In the genomic region with DNA sequence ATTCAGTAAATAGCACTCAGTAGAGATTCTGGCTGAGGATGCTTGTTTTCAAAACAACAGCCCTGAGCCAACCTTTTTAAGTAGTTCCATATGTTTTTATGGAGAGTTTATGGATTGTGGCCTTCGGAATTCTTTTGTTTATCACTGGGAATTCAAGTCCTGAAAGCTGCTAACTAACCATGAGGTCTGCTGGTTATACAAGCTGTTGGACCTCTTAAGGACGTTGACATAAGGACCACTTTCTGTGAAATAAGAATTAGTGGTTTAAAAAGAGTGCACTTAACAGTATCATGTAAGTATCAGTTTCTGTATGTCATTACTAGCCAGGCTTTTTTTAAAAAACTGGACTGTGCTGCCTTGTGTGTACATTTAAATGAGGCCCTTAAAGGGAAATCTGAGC, we compare ENCODE assay signal across 9 cellular contexts.
DNase-seq lines count a peak whose midpoint lies in the region; ATAC-seq, FAIRE-seq and TF ChIP-seq lines count a peak whose summit lies in the region.
"Had no signal": no experiment of that assay in that cellular context is flagged by ENCODE, and none has a peak within 500 bp of the region (broad histone marks: within the 10 kb centered on the region; RNA-seq: fewer than 3 reads in every experiment).

No MANE protein-coding gene starts in this region.

- H3K9ac ChIP-seq in DND-41 (ENCODE audit: low read depth, low read length) = no peak overlapping the region
- H3K9ac ChIP-seq in endothelial cell of umbilical vein (replicated peaks; ENCODE audit: extremely low read depth, insufficient read depth, low read length) = no peak overlapping the region
- H3K9ac ChIP-seq in HepG2 (ENCODE audit: insufficient read depth, low read depth, low read length) = no peak overlapping the region
- H3K9ac ChIP-seq: parathyroid adenoma had no signal

- no peaks in the 10 kb centered on the region for H3K27me3 ChIP-seq in DND-41 (ENCODE audit: insufficient read depth, low read length, poor library complexity)
- no peaks in the 10 kb centered on the region for H3K27me3 ChIP-seq in endothelial cell of umbilical vein (ENCODE audit: control insufficient read depth in 2 of 2, insufficient read depth in 2 of 2, low read length in 2 of 2)
- H3K27me3 ChIP-seq in spleen (replicated peaks in 1 of 7) = no peaks in the 10 kb centered on the region
- no peaks in the 10 kb centered on the region for H3K27me3 ChIP-seq in HepG2 (ENCODE audit: control insufficient read depth in 1 of 2, insufficient read depth in 2 of 2, low read length in 2 of 2)

- CTCF ChIA-PET in endothelial cell of umbilical vein (lab: Charles Lee) = interaction anchor here (1.8 to 2.2 kb wide), 4 partner anchors 13 to 62 kb away, joined by 9 to 23 read pairs (median 14); no protein-coding TSS in a partner anchor
- CTCF ChIA-PET in HepG2 (lab: Yijun Ruan, JAX; ENCODE audit: low intra/inter-chr PET ratio, low total read pairs) = no interaction called here

- H3K79me2 ChIP-seq in DND-41 (ENCODE audit: insufficient read depth, low read length) = no peaks in the 10 kb centered on the region
- H3K79me2 ChIP-seq in endothelial cell of umbilical vein (ENCODE audit: control insufficient read depth, insufficient read depth, low read length) = no peaks in the 10 kb centered on the region
- H3K79me2 ChIP-seq in HepG2 (ENCODE audit: insufficient read depth, low read length) = no peaks in the 10 kb centered on the region
- H3K79me2 ChIP-seq: parathyroid adenoma had no signal

- H3K36me3 ChIP-seq in DND-41 (ENCODE audit: insufficient read depth, low read length) (no peaks in the 10 kb centered on the region), endothelial cell of umbilical vein (ENCODE audit: control insufficient read depth in 2 of 2, extremely low read depth in 1 of 2, insufficient read depth in 2 of 2, low read length in 2 of 2) (no peaks in the 10 kb centered on the region), spleen (no peaks in the 10 kb centered on the region), HepG2 (replicated peaks in 1 of 2; ENCODE audit: control insufficient read depth in 1 of 2, insufficient read depth in 2 of 2, low read length in 2 of 2) (no peaks in the 10 kb centered on the region)

- no peak overlapping the region for H3K27ac ChIP-seq in DND-41 (ENCODE audit: low read length)
- peak overlapping the region; percentile 92 for H3K27ac ChIP-seq in endothelial cell of umbilical vein (ENCODE audit: insufficient read depth, low read depth, low read length)
- H3K27ac ChIP-seq in spleen = no peak overlapping the region
- H3K27ac ChIP-seq in HepG2 (ENCODE audit: extremely low read length, insufficient read depth, low read length) = no peak overlapping the region
- H3K27ac ChIP-seq: parathyroid adenoma had no signal

- DNase-seq in DND-41 (no peak), endothelial cell of umbilical vein (ENCODE audit: low read depth, low spot score) (peak; percentile 13), activated gamma-delta T cell (lab: John Stamatoyannopoulos, UW) (no peak), spleen (no peak), HepG2 (ENCODE audit: low spot score) (no peak)
- DNase-seq in effector CD8-positive, alpha-beta T cell (lab: John Stamatoyannopoulos, UW) = no peak

- no peak for TF ChIP-seq CTCF in DND-41 (IDR thresholded peaks at IDR 0.05; ENCODE audit: borderline replicate concordance, extremely low read depth, low read length, poor library complexity, severe bottlenecking)
- TF ChIP-seq CTCF in endothelial cell of umbilical vein (IDR thresholded peaks at IDR 0.05; ENCODE audit: extremely low read depth in 1 of 2, insufficient read depth in 1 of 2, low read depth in 1 of 2, low read length in 2 of 2) = no peak
- no peak for TF ChIP-seq CTCF in spleen (IDR thresholded peaks at IDR 0.05 in 8 of 11, conservative IDR thresholded peaks at IDR 0.05 in 3 of 11)
- TF ChIP-seq CTCF in HepG2 (CRISPR knock-in tag; IDR thresholded peaks at IDR 0.05) = no peak

- H3K9me3 ChIP-seq in DND-41 (ENCODE audit: insufficient read depth, low read length, severe bottlenecking) = peaks cover 6% of the 10 kb centered on the region
- no peaks in the 10 kb centered on the region for H3K9me3 ChIP-seq in endothelial cell of umbilical vein (replicated peaks; ENCODE audit: control insufficient read depth, insufficient read depth, low read length)
- H3K9me3 ChIP-seq in spleen = no peaks in the 10 kb centered on the region
- H3K9me3 ChIP-seq in HepG2 (ENCODE audit: low read length) = no peaks in the 10 kb centered on the region

- no peak for FAIRE-seq in endothelial cell of umbilical vein (lab: Jason Lieb, UNC)
- no peak for FAIRE-seq in HepG2 (lab: Jason Lieb, UNC)

- no peaks in the 10 kb centered on the region for H3K9me1 ChIP-seq in endothelial cell of umbilical vein (replicated peaks; ENCODE audit: control insufficient read depth, extremely low read depth, insufficient read depth, low read length)

- BruUV-seq in endothelial cell of umbilical vein (replicated peaks; lab: Mats Ljungman, UMichigan) (no TSS peak), HepG2 (replicated peaks; lab: Mats Ljungman, UMichigan) (no TSS peak)

- WGBS in spleen, 5 donors = 58 to 81% (median 74%) methylated on average over 2 of the region's 2 CpGs
- WGBS in HepG2 (ENCODE audit: low lambda C conversion rate) = 41% methylated on average over 2 of the region's 2 CpGs

- POLR2A ChIA-PET in endothelial cell of umbilical vein (lab: Charles Lee) = interaction anchor here (0.6 to 1.0 kb wide), 2 partner anchors 62 to 528 kb away, joined by 3 to 8 read pairs; no protein-coding TSS in a partner anchor
- POLR2A ChIA-PET in HepG2 (lab: Yijun Ruan, JAX) = no interaction called here

- no peak overlapping the region for H3K4me3 ChIP-seq in DND-41 (ENCODE audit: low read depth in 1 of 2, low read length in 2 of 2)
- H3K4me3 ChIP-seq in endothelial cell of umbilical vein (replicated peaks in 1 of 3; ENCODE audit: insufficient read depth in 1 of 3, low read depth in 1 of 3, low read length in 3 of 3) = no peak overlapping the region
- no peak overlapping the region for H3K4me3 ChIP-seq in spleen
- H3K4me3 ChIP-seq in HepG2 (replicated peaks in 1 of 3; ENCODE audit: insufficient read depth in 1 of 3, low read depth in 2 of 3, low read length in 3 of 3) = no peak overlapping the region

- peak overlapping the region; percentile 16; the same call in 1 of the 2 replicates for H2AFZ ChIP-seq in DND-41 (ENCODE audit: low read depth, low read length)
- no peak overlapping the region for H2AFZ ChIP-seq in endothelial cell of umbilical vein (ENCODE audit: low read depth, low read length)
- H2AFZ ChIP-seq in HepG2 (ENCODE audit: low read length) = no peak overlapping the region
- H2AFZ ChIP-seq: parathyroid adenoma had no signal

- H3K4me2 ChIP-seq in DND-41 (ENCODE audit: insufficient read depth, low read length) = no peak overlapping the region
- H3K4me2 ChIP-seq in endothelial cell of umbilical vein (ENCODE audit: insufficient read depth, low read length) = no peak overlapping the region
- H3K4me2 ChIP-seq in HepG2 (ENCODE audit: low read depth, low read length) = no peak overlapping the region

- TF ChIP-seq RAD21 in HepG2 (CRISPR knock-in tag; IDR thresholded peaks at IDR 0.05) = no peak

- TF ChIP-seq POLR2A in endothelial cell of umbilical vein (IDR thresholded peaks at IDR 0.05; ENCODE audit: low read depth, low read length) (no peak), spleen (IDR thresholded peaks at IDR 0.05) (no peak), HepG2 (IDR thresholded peaks at IDR 0.05; ENCODE audit: insufficient read depth in 1 of 2, low read depth in 2 of 2, low read length in 2 of 2) (no peak)

- dilution Hi-C loops in endothelial cell of umbilical vein (cut with MboI; ENCODE audit: extremely low pct_ligation_motif_present, low sequenced_read_pairs) = no loop called here

- ATAC-seq in DND-41 (ENCODE audit: insufficient read depth, low read depth) (no peak), GM21360 (IDR thresholded peaks at IDR 0.05; ENCODE audit: unreplicated experiment) (peak; percentile 42), HG03342 (IDR thresholded peaks at IDR 0.05; ENCODE audit: unreplicated experiment) (peak; percentile 56), HepG2 (no peak)

- TF ChIP-seq EP300 in HepG2 (IDR thresholded peaks at IDR 0.05; ENCODE audit: low read depth in 2 of 2, low read length in 2 of 2) (no peak), HepG2 (CRISPR knock-in tag; IDR thresholded peaks at IDR 0.05; ENCODE audit: borderline replicate concordance) (no peak)

- in situ Hi-C loops in HepG2 (cut with HindIII; ENCODE audit: extremely low pct_ligation_motif_present, low pct_unique_long_range_greater_than_20kb) = no loop called here

- intact Hi-C loops in endothelial cell of umbilical vein (cut with micrococcal nuclease) (loop anchor here (10.0 kb wide), 1 partner anchor 132 kb away; no protein-coding TSS in a partner anchor), spleen (cut with DNase I; ENCODE audit: low total_unique reads) (no loop called here), HepG2 (cut with micrococcal nuclease; ENCODE audit: unreplicated experiment) (no loop called here)

- peaks cover 14% of the 10 kb centered on the region for H3K4me1 ChIP-seq in DND-41 (ENCODE audit: insufficient read depth, low read length)
- H3K4me1 ChIP-seq in endothelial cell of umbilical vein (ENCODE audit: control insufficient read depth, extremely low read depth, insufficient read depth, low read length) = peaks cover 47% of the 10 kb centered on the region
- H3K4me1 ChIP-seq in spleen = peaks cover 0 to 20% (median 5%) of the 10 kb centered on the region in 6 donors
- H3K4me1 ChIP-seq in HepG2 (ENCODE audit: insufficient read depth, low read length) = peaks cover 31% of the 10 kb centered on the region
- H3K4me1 ChIP-seq: parathyroid adenoma had no signal

- H4K20me1 ChIP-seq in DND-41 (ENCODE audit: insufficient read depth, low read length) (no peaks in the 10 kb centered on the region), endothelial cell of umbilical vein (replicated peaks; ENCODE audit: control insufficient read depth, extremely low read depth, insufficient read depth, low read length) (no peaks in the 10 kb centered on the region), HepG2 (ENCODE audit: insufficient read depth, low read length) (no peaks in the 10 kb centered on the region)

TF ChIP-seq in endothelial cell of umbilical vein, 7 proteins besides CTCF, POLR2A, EP300 and RAD21 (continues in another document):
- TF ChIP-seq MYC (IDR thresholded peaks at IDR 0.05; ENCODE audit: low read depth, low read length) = no peak
- TF ChIP-seq EZH2 (IDR thresholded peaks at IDR 0.05; ENCODE audit: borderline replicate concordance, low read depth, low read length, severe bottlenecking) = no peak
- no peak for TF ChIP-seq FOS (IDR thresholded peaks at IDR 0.05; ENCODE audit: borderline replicate concordance, insufficient read depth, low read length)
- no peak for TF ChIP-seq POLR2AphosphoS5 (IDR thresholded peaks at IDR 0.05; ENCODE audit: insufficient read depth, low read depth, low read length)

TF ChIP-seq in HepG2, 621 proteins besides CTCF, POLR2A, EP300 and RAD21:
- TF ChIP-seq MTF1 (CRISPR knock-in tag; IDR thresholded peaks at IDR 0.05) (no peak), DNMT1 (CRISPR knock-in tag; IDR thresholded peaks at IDR 0.05) (no peak)

Comparison
In these comparisons a context has a peak if more than half of its experiments do, and no peak if none do; other contexts are left out.
1. ATAC-seq: peak in GM21360 (single experiment) and HG03342 (single experiment); none in DND-41 (single experiment) and HepG2 (single experiment).